Comparison of ENCODE assay signal across 22 cellular contexts in genomic region chr18:48151421-48152095, GRCh38.
A peak's percentile ranks its signal among the peaks of the same experiment; 100 is the strongest.
DNase-seq lines count a peak whose midpoint lies in the region; TF ChIP-seq lines count a peak whose summit lies in the region.
"Had no signal": no experiment of that assay in that cellular context is flagged by ENCODE, and none has a peak within 500 bp of the region (broad histone marks: within the 10 kb centered on the region; RNA-seq: fewer than 3 reads in every experiment).

No MANE protein-coding gene starts in this region.

- CTCF ChIA-PET in activated CD4-positive, alpha-beta T cell treated with anti-CD3 and anti-CD28 coated beads, Interleukin-2, amount 10 ng/mL, durations not matched to agents 7 days and 5 days (lab: Charles Lee): interaction anchor here (1.3 to 1.5 kb wide), 2 partner anchors 12 to 15 kb away, joined by 3 to 6 read pairs; no protein-coding TSS in a partner anchor

- no peaks in the 10 kb centered on the region for H3K36me3 Mint-ChIP-seq in progenitor cell of endocrine pancreas (ENCODE audit: insufficient read depth)
- H3K36me3 Mint-ChIP-seq in activated CD4-positive, alpha-beta T cell treated with anti-CD3 and anti-CD28 coated beads, Interleukin-2, amount 10 ng/mL, durations not matched to agents 7 days and 5 days (ENCODE audit: low read depth): no peaks in the 10 kb centered on the region
- H3K36me3 Mint-ChIP-seq: naive thymus-derived CD8-positive, alpha-beta T cell had no signal

- no peak for TF ChIP-seq CTCF in progenitor cell of endocrine pancreas (IDR thresholded peaks at IDR 0.05; ENCODE audit: unreplicated experiment)

- H3K4me1 Mint-ChIP-seq in progenitor cell of endocrine pancreas (ENCODE audit: low read depth): peaks cover 8% of the 10 kb centered on the region
- H3K4me1 Mint-ChIP-seq in activated CD4-positive, alpha-beta T cell treated with anti-CD3 and anti-CD28 coated beads, Interleukin-2, amount 10 ng/mL, durations not matched to agents 7 days and 5 days: no peaks in the 10 kb centered on the region
- H3K4me1 Mint-ChIP-seq: activated CD4-positive, alpha-beta T cell treated with anti-CD3 and anti-CD28 coated beads, Interleukin-2, amount 10 ng/mL, durations not matched to agents 24 days and 14 days; naive thymus-derived CD8-positive, alpha-beta T cell had no signal

- H3K27me3 Mint-ChIP-seq in progenitor cell of endocrine pancreas: peaks cover 6% of the 10 kb centered on the region
- peaks cover 1% of the 10 kb centered on the region for H3K27me3 Mint-ChIP-seq in activated CD4-positive, alpha-beta T cell treated with anti-CD3 and anti-CD28 coated beads, Interleukin-2, amount 10 ng/mL, durations not matched to agents 7 days and 5 days

- DNase-seq in DMS 273 (lab: John Stamatoyannopoulos, UW; ENCODE audit: unreplicated experiment): peak; percentile 13
- no peak for DNase-seq in DMS 273 treated with DMSO at 0.1 percent for 48 hours (lab: John Stamatoyannopoulos, UW)
- DNase-seq in LHCN-M2 (ENCODE audit: low read depth): peak; percentile 31
- peak; percentile 79 for DNase-seq in left kidney (ENCODE audit: low read depth, low spot score)
- DNase-seq in progenitor cell of endocrine pancreas (ENCODE audit: low spot score, unreplicated experiment): no peak
- no peak for DNase-seq in activated CD4-positive, alpha-beta T cell treated with anti-CD3 and anti-CD28 coated beads, Interleukin-2, amount 10 ng/mL, durations not matched to agents 7 days and 5 days
- no peak for DNase-seq in CD1c-positive myeloid dendritic cell (ENCODE audit: extremely low spot score)
- DNase-seq in activated naive CD4-positive, alpha-beta T cell (lab: John Stamatoyannopoulos, UW): no peak
- DNase-seq: activated CD4-positive, alpha-beta T cell treated with anti-CD3 and anti-CD28 coated beads, Interleukin-2, amount 10 ng/mL, durations not matched to agents 24 days and 14 days; activated naive CD4-positive, alpha-beta T cell treated with anti-CD3 and anti-CD28 coated beads, Interleukin-2, amount 50 U/mL, for 16 hours; activated T-cell treated with anti-CD3 and anti-CD28 coated beads, Interleukin-2, amount 50 U/mL, for 48 hours; CD4-positive, alpha-beta T cell; cortex of kidney; kidney; mesendoderm; MM.1S; naive thymus-derived CD8-positive, alpha-beta T cell; NCI-H69; sigmoid colon; upper lobe of right lung; WERI-Rb-1 had no signal

- H3K27ac Mint-ChIP-seq in progenitor cell of endocrine pancreas: peak overlapping the region; percentile 31
- no peak overlapping the region for H3K27ac Mint-ChIP-seq in activated CD4-positive, alpha-beta T cell treated with anti-CD3 and anti-CD28 coated beads, Interleukin-2, amount 10 ng/mL, durations not matched to agents 7 days and 5 days
- H3K27ac Mint-ChIP-seq: activated CD4-positive, alpha-beta T cell treated with anti-CD3 and anti-CD28 coated beads, Interleukin-2, amount 10 ng/mL, durations not matched to agents 24 days and 14 days; CD4-positive, alpha-beta T cell; naive thymus-derived CD8-positive, alpha-beta T cell; T-helper 2 cell treated with Interferon-gamma antibody and Interleukin-4, amounts not matched to agents 5 μg/mL and 100 μg/mL, for 36 hours had no signal

- no peak overlapping the region for H3K4me3 Mint-ChIP-seq in progenitor cell of endocrine pancreas (ENCODE audit: low read depth)
- no peak overlapping the region for H3K4me3 Mint-ChIP-seq in activated CD4-positive, alpha-beta T cell treated with anti-CD3 and anti-CD28 coated beads, Interleukin-2, amount 10 ng/mL, durations not matched to agents 7 days and 5 days
- H3K4me3 Mint-ChIP-seq: activated CD4-positive, alpha-beta T cell treated with anti-CD3 and anti-CD28 coated beads, Interleukin-2, amount 10 ng/mL, durations not matched to agents 24 days and 14 days; CD4-positive, alpha-beta T cell; naive thymus-derived CD8-positive, alpha-beta T cell; T-helper 2 cell treated with Interferon-gamma antibody and Interleukin-4, amounts not matched to agents 5 μg/mL and 100 μg/mL, for 36 hours had no signal

- no peaks in the 10 kb centered on the region for H3K9me3 Mint-ChIP-seq in progenitor cell of endocrine pancreas (ENCODE audit: low read depth)
- H3K9me3 Mint-ChIP-seq in activated CD4-positive, alpha-beta T cell treated with anti-CD3 and anti-CD28 coated beads, Interleukin-2, amount 10 ng/mL, durations not matched to agents 7 days and 5 days: no peaks in the 10 kb centered on the region
- H3K9me3 Mint-ChIP-seq: activated CD4-positive, alpha-beta T cell treated with anti-CD3 and anti-CD28 coated beads, Interleukin-2, amount 10 ng/mL, durations not matched to agents 24 days and 14 days; CD4-positive, alpha-beta T cell; naive thymus-derived CD8-positive, alpha-beta T cell; T-helper 2 cell treated with Interferon-gamma antibody and Interleukin-4, amounts not matched to agents 5 μg/mL and 100 μg/mL, for 36 hours had no signal

- POLR2A ChIA-PET in activated CD4-positive, alpha-beta T cell treated with anti-CD3 and anti-CD28 coated beads, Interleukin-2, amount 10 ng/mL, durations not matched to agents 7 days and 5 days (lab: Charles Lee): no interaction called here

Comparison
In these comparisons a context has a peak if more than half of its experiments do, and no peak if none do; other contexts are left out.
1. DNase-seq: peak in DMS 273 (single experiment), LHCN-M2 (single experiment) and left kidney (single experiment); none in DMS 273 treated with DMSO at 0.1 percent for 48 hours (single experiment), progenitor cell of endocrine pancreas (single experiment), activated CD4-positive, alpha-beta T cell treated with anti-CD3 and anti-CD28 coated beads, Interleukin-2, amount 10 ng/mL, durations not matched to agents 7 days and 5 days (single experiment), CD1c-positive myeloid dendritic cell (single experiment) and activated naive CD4-positive, alpha-beta T cell (0 of 4).